Comparison of ENCODE assay signal across 22 cellular contexts in the genomic region with DNA sequence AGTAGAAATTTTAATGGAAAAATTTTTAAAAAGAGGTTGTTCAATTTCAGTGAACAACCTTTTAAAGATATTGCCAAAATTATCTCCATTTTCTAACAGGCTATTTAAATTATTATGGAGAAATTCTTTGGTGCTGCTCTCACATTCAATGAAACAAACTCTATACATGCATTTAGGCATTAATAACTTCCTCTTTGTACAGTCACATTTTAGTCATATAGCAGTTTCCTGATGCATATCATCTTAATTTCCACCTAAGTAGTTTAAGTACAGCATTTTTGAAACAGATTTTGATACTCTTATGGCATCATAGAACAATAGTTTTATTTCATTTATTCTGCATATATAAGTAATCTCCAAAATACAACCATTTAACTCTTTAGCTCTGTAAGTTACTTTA.
"Had no signal": no experiment of that assay in that cellular context is flagged by ENCODE, and none has a peak within 500 bp of the region (broad histone marks: within the 10 kb centered on the region; RNA-seq: fewer than 3 reads in every experiment).

No MANE protein-coding gene starts in this region.

- H3K27me3 Mint-ChIP-seq: activated naive CD4-positive, alpha-beta T cell treated with anti-CD3 and anti-CD28 coated beads, Interleukin-2, amount 50 U/mL, for 24 hours; central memory CD8-positive, alpha-beta T cell had no signal

- H3K27ac Mint-ChIP-seq: activated CD8-positive, alpha-beta T cell treated with anti-CD3 and anti-CD28 coated beads, Interleukin-2, amount 10 ng/mL, durations not matched to agents 7 days and 5 days; activated naive CD4-positive, alpha-beta T cell treated with anti-CD3 and anti-CD28 coated beads, Interleukin-2, amount 50 U/mL, for 24 hours; WTC11 had no signal

- H3K4me1 Mint-ChIP-seq: activated naive CD4-positive, alpha-beta T cell treated with anti-CD3 and anti-CD28 coated beads, Interleukin-2, amount 50 U/mL, for 24 hours; central memory CD8-positive, alpha-beta T cell; WTC11 had no signal

- ATAC-seq: activated CD8-positive, alpha-beta T cell treated with anti-CD3 and anti-CD28 coated beads, Interleukin-2, amount 10 ng/mL, durations not matched to agents 7 days and 5 days; Panc1; WTC11 had no signal

- H3K9me3 Mint-ChIP-seq: WTC11 had no signal

- H3K36me3 Mint-ChIP-seq: activated naive CD4-positive, alpha-beta T cell treated with anti-CD3 and anti-CD28 coated beads, Interleukin-2, amount 50 U/mL, for 24 hours; WTC11 had no signal

- H3K4me3 Mint-ChIP-seq: activated CD8-positive, alpha-beta T cell treated with anti-CD3 and anti-CD28 coated beads, Interleukin-2, amount 10 ng/mL, durations not matched to agents 7 days and 5 days; activated naive CD4-positive, alpha-beta T cell treated with anti-CD3 and anti-CD28 coated beads, Interleukin-2, amount 50 U/mL, for 24 hours; central memory CD8-positive, alpha-beta T cell; WTC11 had no signal

- DNase-seq: activated CD4-positive, alpha-beta T cell treated with anti-CD3 and anti-CD28 coated beads for 48 hours; activated CD4-positive, alpha-beta T cell treated with anti-CD3 and anti-CD28 coated beads, Interleukin-2, amount 50 U/mL, for 4 hours; activated CD4-positive, CD25-positive, alpha-beta regulatory T cell treated with anti-CD3 and anti-CD28 coated beads, Interleukin-2, amount 50 U/mL, for 72 hours; activated CD8-positive, alpha-beta memory T cell treated with anti-CD3 and anti-CD28 coated beads, Interleukin-2, amount 50 U/mL, for 48 hours; activated CD8-positive, alpha-beta T cell treated with anti-CD3 and anti-CD28 coated beads, Interleukin-2, amount 10 ng/mL, durations not matched to agents 7 days and 5 days; activated T-cell treated with anti-CD3 and anti-CD28 coated beads, Interleukin-2, amount 50 U/mL, for 1 hour; aorta; Kasumi-1; KBM-7; NCI-H1092; NCI-H1417; NCI-H1930; NCI-H345; NCI-H510A; NCI-H526 treated with DMSO at 0.1 percent for 48 hours; NCI-H82; SHP77 treated with DMSO at 0.1 percent for 48 hours; T-helper 1 cell had no signal
